ENCODE assay signal across 8 cellular contexts in genomic region chr13:94596575-94596971, GRCh38. TPM values are rescaled to one million over a fixed set of nuclear protein-coding genes. Genes with fewer than 3 reads are reported as not detected.
DNase-seq lines count a peak whose midpoint lies in the region; ATAC-seq, FAIRE-seq and TF ChIP-seq lines count a peak whose summit lies in the region.

No MANE protein-coding gene starts in this region.

- no peak for TF ChIP-seq RAD21 in HepG2 (CRISPR knock-in tag; IDR thresholded peaks at IDR 0.05)

- H3K4me1 ChIP-seq in HepG2 (ENCODE audit: insufficient read depth, low read length) (peaks cover 64% of the 10 kb centered on the region), testis (no peaks in the 10 kb centered on the region)

- TF ChIP-seq EP300 in HepG2 (IDR thresholded peaks at IDR 0.05; ENCODE audit: low read depth in 2 of 2, low read length in 2 of 2) = no peak
- no peak for TF ChIP-seq EP300 in HepG2 (CRISPR knock-in tag; IDR thresholded peaks at IDR 0.05; ENCODE audit: borderline replicate concordance)

- peak overlapping the region; percentile 95 for H3K4me2 ChIP-seq in HepG2 (ENCODE audit: low read depth, low read length)

- WGBS in HepG2 (ENCODE audit: low lambda C conversion rate) = 79% methylated on average over 19 of the region's 20 CpGs
- WGBS in testis, 2 donors = 52 to 63% methylated on average over 16 to 20 of the region's 20 CpGs

- DNase-seq in DMS 273 (lab: John Stamatoyannopoulos, UW; ENCODE audit: unreplicated experiment) (peak; percentile 49), DMS 273 treated with DMSO at 0.1 percent for 48 hours (lab: John Stamatoyannopoulos, UW) (no peak), astrocyte of the cerebellum (ENCODE audit: low read depth) (no peak), HepG2 (ENCODE audit: low spot score) (no peak), testis (no peak), NCI-H2107 (lab: John Stamatoyannopoulos, UW) (no peak), NCI-H2171 treated with DMSO at 0.1 percent for 48 hours (lab: John Stamatoyannopoulos, UW) (no peak)

- peak overlapping the region; percentile 80 for H3K27ac ChIP-seq in HepG2 (ENCODE audit: extremely low read length, insufficient read depth, low read length)
- H3K27ac ChIP-seq in testis = no peak overlapping the region

- H3K9me3 ChIP-seq in HepG2 (ENCODE audit: low read length) (no peaks in the 10 kb centered on the region), testis (no peaks in the 10 kb centered on the region)

- TF ChIP-seq CTCF in astrocyte of the cerebellum (IDR thresholded peaks at IDR 0.05; ENCODE audit: low read depth, low read length, missing control alignments) (no peak), HepG2 (CRISPR knock-in tag; IDR thresholded peaks at IDR 0.05) (no peak), testis (IDR thresholded peaks at IDR 0.05) (no peak)

- H3K27me3 ChIP-seq in HepG2 (ENCODE audit: control insufficient read depth in 1 of 2, insufficient read depth in 2 of 2, low read length in 2 of 2) (no peaks in the 10 kb centered on the region; a peak in 1 of 5 replicates), testis (no peaks in the 10 kb centered on the region)

- FAIRE-seq in HepG2 (lab: Jason Lieb, UNC) = no peak

- H3K4me3 ChIP-seq in astrocyte of the cerebellum (ENCODE audit: low read depth, low read length) (peak overlapping the region; percentile 67), HepG2 (replicated peaks in 1 of 3; ENCODE audit: insufficient read depth in 1 of 3, low read depth in 2 of 3, low read length in 3 of 3) (peak overlapping the region; percentile 59 to 94 (median 92); a peak in 5 of 6 replicates), testis (peak overlapping the region; percentile 60 to 93)

- H2AFZ ChIP-seq in HepG2 (ENCODE audit: low read length) = no peak overlapping the region

- intact Hi-C loops in HepG2 (cut with micrococcal nuclease; ENCODE audit: unreplicated experiment) = loop anchor here (1.0 kb wide), 1 partner anchor 47 kb away; no protein-coding TSS in a partner anchor
- intact Hi-C loops in testis (cut with DNase I; ENCODE audit: low total_unique reads) = no loop called here

- H3K36me3 ChIP-seq in HepG2 (replicated peaks in 1 of 2; ENCODE audit: control insufficient read depth in 1 of 2, insufficient read depth in 2 of 2, low read length in 2 of 2) (peaks cover 0 to 9% of the 10 kb centered on the region in 2 experiments; a peak in 2 of 5 replicates), testis (ENCODE audit: low read depth, missing control alignments) (no peaks in the 10 kb centered on the region)

- no peak; the same call in 2 of the 3 replicates for ATAC-seq in HepG2
- ATAC-seq in HG02852 (IDR thresholded peaks at IDR 0.05; ENCODE audit: unreplicated experiment) = no peak

- CTCF ChIA-PET in HepG2 (lab: Yijun Ruan, JAX; ENCODE audit: low intra/inter-chr PET ratio, low total read pairs) = no interaction called here

- TF ChIP-seq POLR2A in HepG2 (IDR thresholded peaks at IDR 0.05; ENCODE audit: insufficient read depth in 1 of 2, low read depth in 2 of 2, low read length in 2 of 2) (no peak), testis (IDR thresholded peaks at IDR 0.05) (no peak)

- in situ Hi-C loops in astrocyte of the cerebellum (cut with HindIII; ENCODE audit: low sequenced_read_pairs) (no loop called here), HepG2 (cut with HindIII; ENCODE audit: extremely low pct_ligation_motif_present, low pct_unique_long_range_greater_than_20kb) (no loop called here)

- H3K79me2 ChIP-seq in HepG2 (ENCODE audit: insufficient read depth, low read length) = peaks cover 26% of the 10 kb centered on the region

- no TSS peak for BruUV-seq in HepG2 (replicated peaks; lab: Mats Ljungman, UMichigan)

- H4K20me1 ChIP-seq in HepG2 (ENCODE audit: insufficient read depth, low read length) = peaks cover 5% of the 10 kb centered on the region; the same call in 1 of the 2 replicates

- POLR2A ChIA-PET in HepG2 (lab: Yijun Ruan, JAX) = interaction anchor here (0.9 to 2.2 kb wide), 8 partner anchors 17 to 633 kb away, joined by 3 to 22 read pairs (median 4); no protein-coding TSS in a partner anchor

- 0 out of 2 replicates have a peak overlapping the region, but pooled peaks have one; percentile 90 for H3K9ac ChIP-seq in HepG2 (ENCODE audit: insufficient read depth, low read depth, low read length)

TF ChIP-seq in HepG2, 621 proteins besides CTCF, POLR2A, EP300 and RAD21 (continues in another document):
- TF ChIP-seq, protein P1, sequence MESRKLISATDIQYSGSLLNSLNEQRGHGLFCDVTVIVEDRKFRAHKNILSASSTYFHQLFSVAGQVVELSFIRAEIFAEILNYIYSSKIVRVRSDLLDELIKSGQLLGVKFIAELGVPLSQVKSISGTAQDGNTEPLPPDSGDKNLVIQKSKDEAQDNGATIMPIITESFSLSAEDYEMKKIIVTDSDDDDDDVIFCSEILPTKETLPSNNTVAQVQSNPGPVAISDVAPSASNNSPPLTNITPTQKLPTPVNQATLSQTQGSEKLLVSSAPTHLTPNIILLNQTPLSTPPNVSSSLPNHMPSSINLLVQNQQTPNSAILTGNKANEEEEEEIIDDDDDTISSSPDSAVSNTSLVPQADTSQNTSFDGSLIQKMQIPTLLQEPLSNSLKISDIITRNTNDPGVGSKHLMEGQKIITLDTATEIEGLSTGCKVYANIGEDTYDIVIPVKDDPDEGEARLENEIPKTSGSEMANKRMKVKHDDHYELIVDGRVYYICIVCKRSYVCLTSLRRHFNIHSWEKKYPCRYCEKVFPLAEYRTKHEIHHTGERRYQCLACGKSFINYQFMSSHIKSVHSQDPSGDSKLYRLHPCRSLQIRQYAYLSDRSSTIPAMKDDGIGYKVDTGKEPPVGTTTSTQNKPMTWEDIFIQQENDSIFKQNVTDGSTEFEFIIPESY (CRISPR knock-in tag; IDR thresholded peaks at IDR 0.05) = peak; percentile 17; the same call in 1 of the 2 replicates

RNA-seq across cellular contexts. Expression of gene TGDS, which starts 0.6 kb away (rescaled TPM):
- 17.9 and 25.0 TPM in 2 replicates for total RNA-seq in HepG2 (2016; rRNA removed; fragmentation: Illumina TruSeq; extraction: Trizol)
- total RNA-seq in HepG2 (2016; cell fraction: cytosol; rRNA removed; fragmentation: Illumina TruSeq; extraction: Trizol; ENCODE audit: low read depth) = 3.1 and 3.5 TPM in 2 replicates
- 18.9 and 24.5 TPM in 2 replicates for total RNA-seq in HepG2 (2016; cell fraction: insoluble cytoplasmic fraction; rRNA removed; fragmentation: Illumina TruSeq; extraction: Trizol)
- 9.0 and 9.3 TPM in 2 replicates for total RNA-seq in HepG2 (2016; cell fraction: membrane; rRNA removed; fragmentation: Illumina TruSeq; extraction: Trizol)
- 15.1 and 17.3 TPM in 2 replicates for total RNA-seq in HepG2 (2016; cell fraction: nucleus; rRNA removed; fragmentation: Illumina TruSeq; extraction: Trizol)
- polyA plus RNA-seq in HepG2 (2011; rRNA removed) = 11.8 and 15.5 TPM in 2 replicates
- polyA plus RNA-seq in HepG2 (2011; cell fraction: cytosol; rRNA removed) = 6.1 and 9.6 TPM in 2 replicates
- polyA plus RNA-seq in HepG2 (2011; cell fraction: nucleus; rRNA removed) = 5.9 and 6.6 TPM in 2 replicates
- polyA plus RNA-seq in HepG2 (2012) = 8.9 and 12.5 TPM in 2 replicates
- polyA plus RNA-seq in HepG2 (2016; cell fraction: cytosol; fragmentation: Illumina TruSeq; extraction: Trizol; ENCODE audit: low read depth) = 1.9 and 2.0 TPM in 2 replicates
- 21.1 and 21.3 TPM in 2 replicates for polyA plus RNA-seq in HepG2 (2016; cell fraction: insoluble cytoplasmic fraction; fragmentation: Illumina TruSeq; extraction: Trizol; ENCODE audit: low read depth)
- polyA plus RNA-seq in HepG2 (2016; cell fraction: membrane; fragmentation: Illumina TruSeq; extraction: Trizol; ENCODE audit: low read depth) = 5.1 and 5.5 TPM in 2 replicates
- polyA plus RNA-seq in HepG2 (2016; cell fraction: nucleus; fragmentation: Illumina TruSeq; extraction: Trizol; ENCODE audit: insufficient read depth, low read depth) = 20.2 and 23.5 TPM in 2 replicates
- polyA minus RNA-seq in HepG2 (2011; rRNA and poly(A)+ RNA removed; ENCODE audit: low replicate concordance) = 4.5 and 4.8 TPM in 2 replicates
- 7.3 and 8.0 TPM in 2 replicates for polyA minus RNA-seq in HepG2 (2011; cell fraction: cytosol; rRNA and poly(A)+ RNA removed)
- 19.0 and 21.1 TPM in 2 replicates for polyA minus RNA-seq in HepG2 (2011; cell fraction: nucleus; rRNA and poly(A)+ RNA removed)
- total RNA-seq in testis = 10 to 100 TPM in 1 of 2 donors, 1 to 10 TPM in 1; 8.7 to 10.1 TPM
- polyA plus RNA-seq in testis (ENCODE audit: insufficient read depth, low read depth, low replicate concordance) = 9.5 TPM

RNA-seq across cellular contexts. Expression of gene GPR180, which starts 5.1 kb away (rescaled TPM):
- total RNA-seq in HepG2 (2016; rRNA removed; fragmentation: Illumina TruSeq; extraction: Trizol) (not detected in 2 replicates), testis (1 to 10 TPM; 2.0 to 3.3 TPM)
- total RNA-seq in HepG2 (2016; cell fraction: cytosol; rRNA removed; fragmentation: Illumina TruSeq; extraction: Trizol; ENCODE audit: low read depth) = not detected in 2 replicates
- under 0.01 TPM in 1 of 2 replicates, not detected in the other for total RNA-seq in HepG2 (2016; cell fraction: insoluble cytoplasmic fraction; rRNA removed; fragmentation: Illumina TruSeq; extraction: Trizol)
- total RNA-seq in HepG2 (2016; cell fraction: membrane; rRNA removed; fragmentation: Illumina TruSeq; extraction: Trizol) = 0.03 TPM in 2 replicates
- total RNA-seq in HepG2 (2016; cell fraction: nucleus; rRNA removed; fragmentation: Illumina TruSeq; extraction: Trizol) = not detected in 2 replicates
- polyA plus RNA-seq in HepG2 (2011; rRNA removed) (not detected in 2 replicates), testis (ENCODE audit: insufficient read depth, low read depth, low replicate concordance) (2.7 TPM)
- not detected in 2 replicates for polyA plus RNA-seq in HepG2 (2011; cell fraction: cytosol; rRNA removed)
- polyA plus RNA-seq in HepG2 (2011; cell fraction: nucleus; rRNA removed) = not detected in 2 replicates
- 0.01 TPM in 2 replicates for polyA plus RNA-seq in HepG2 (2012)
- polyA plus RNA-seq in HepG2 (2016; cell fraction: cytosol; fragmentation: Illumina TruSeq; extraction: Trizol; ENCODE audit: low read depth) = not detected in 2 replicates
- polyA plus RNA-seq in HepG2 (2016; cell fraction: insoluble cytoplasmic fraction; fragmentation: Illumina TruSeq; extraction: Trizol; ENCODE audit: low read depth) = not detected in 2 replicates
- not detected in 2 replicates for polyA plus RNA-seq in HepG2 (2016; cell fraction: membrane; fragmentation: Illumina TruSeq; extraction: Trizol; ENCODE audit: low read depth)
- not detected in 2 replicates for polyA plus RNA-seq in HepG2 (2016; cell fraction: nucleus; fragmentation: Illumina TruSeq; extraction: Trizol; ENCODE audit: insufficient read depth, low read depth)
- 4.1 TPM in 1 of 2 replicates, not detected in the other for polyA minus RNA-seq in HepG2 (2011; rRNA and poly(A)+ RNA removed; ENCODE audit: low replicate concordance)
- not detected in 2 replicates for polyA minus RNA-seq in HepG2 (2011; cell fraction: cytosol; rRNA and poly(A)+ RNA removed)
- polyA minus RNA-seq in HepG2 (2011; cell fraction: nucleus; rRNA and poly(A)+ RNA removed) = under 0.01 TPM in 1 of 2 replicates, not detected in the other
